In genomic region chr10:95209509-95210127, GRCh38 we compare ENCODE assay signal across 2 cellular contexts.
TF ChIP-seq lines count a peak whose summit lies in the region.

No MANE protein-coding gene starts in this region.

TF ChIP-seq in HepG2, 621 proteins besides CTCF, POLR2A, EP300 and RAD21:
- no peak for TF ChIP-seq ZNF282 (IDR thresholded peaks at IDR 0.05; ENCODE audit: partially characterized antibody)
- no peak for TF ChIP-seq ZNF577 (CRISPR knock-in tag; IDR thresholded peaks at IDR 0.05; ENCODE audit: borderline replicate concordance, low read depth)
- peak; percentile 16; the same call in 1 of the 2 replicates for TF ChIP-seq ZBTB40 (IDR thresholded peaks at IDR 0.05)
- TF ChIP-seq ZBTB40 (CRISPR knock-in tag; IDR thresholded peaks at IDR 0.05): no peak

TF ChIP-seq in GM12878, 131 proteins besides CTCF, POLR2A, EP300 and RAD21:
- peak; percentile 40; the same call in 1 of the 2 replicates for TF ChIP-seq ZBTB40 (IDR thresholded peaks at IDR 0.05; ENCODE audit: borderline replicate concordance)
- TF ChIP-seq IRF4 (IDR thresholded peaks at IDR 0.05; ENCODE audit: low read depth, low read length): no peak
- TF ChIP-seq PML (IDR thresholded peaks at IDR 0.05; ENCODE audit: low read length): no peak
